Comparison of ENCODE assay signal across 8 cellular contexts in genomic region chr7:30225863-30226361, GRCh38. TPM values are rescaled to one million over a fixed set of nuclear protein-coding genes. Genes with fewer than 3 reads are reported as not detected.
DNase-seq lines count a peak whose midpoint lies in the region; ATAC-seq and TF ChIP-seq lines count a peak whose summit lies in the region.

No MANE protein-coding gene starts in this region.

- TF ChIP-seq CTCF in fibroblast of mammary gland (conservative IDR thresholded peaks at IDR 0.05; ENCODE audit: control insufficient read depth, insufficient read depth, low read depth, low read length) = no peak

- peak; percentile 79 for ATAC-seq in GM18498 (IDR thresholded peaks at IDR 0.05; ENCODE audit: unreplicated experiment)

- DNase-seq in HCEC 1CT = peak; percentile 52
- DNase-seq in MG63 = peak; percentile 25
- DNase-seq in SIG-M5 (lab: John Stamatoyannopoulos, UW) = peak; percentile 88
- peak; percentile 22 for DNase-seq in fibroblast of mammary gland (ENCODE audit: low read depth)
- DNase-seq in nucleus accumbens (lab: John Stamatoyannopoulos, UW) = peak in 47 of 56 donors; percentile 10 to 78 (median 48)
- DNase-seq in NCI-H82 treated with DMSO at 0.1 percent for 48 hours (lab: John Stamatoyannopoulos, UW; ENCODE audit: unreplicated experiment) = no peak
- DNase-seq in NCI-H1048 (lab: John Stamatoyannopoulos, UW) = no peak

- H3K36me3 ChIP-seq in MG63 = no peaks in the 10 kb centered on the region

- H3K4me3 ChIP-seq in MG63 (no peak overlapping the region), fibroblast of mammary gland (ENCODE audit: control insufficient read depth, low read depth, low read length) (no peak overlapping the region)

- no peaks in the 10 kb centered on the region for H3K27me3 ChIP-seq in MG63

- H3K9me3 ChIP-seq in MG63 = no peaks in the 10 kb centered on the region

RNA-seq across cellular contexts. Expression of gene ZNRF2, which starts 58.5 kb away (rescaled TPM):
- total RNA-seq in MG63 (2014; rRNA removed; shearing (Covaris generic); ENCODE audit: low replicate concordance) = 9.1 and 11.4 TPM in 2 replicates

Comparison
In these comparisons a context has a peak if more than half of its experiments do, and no peak if none do; other contexts are left out.
1. DNase-seq: peak in HCEC 1CT (single experiment), MG63 (single experiment), SIG-M5 (single experiment), fibroblast of mammary gland (single experiment) and nucleus accumbens (47 of 56); none in NCI-H82 treated with DMSO at 0.1 percent for 48 hours (single experiment) and NCI-H1048 (single experiment).